ENCODE assay signal across 8 cellular contexts in genomic region chr6:123803862-123804681, GRCh38. TPM values are rescaled to one million over a fixed set of nuclear protein-coding genes. Genes with fewer than 3 reads are reported as not detected.
DNase-seq lines count a peak whose midpoint lies in the region; ATAC-seq and TF ChIP-seq lines count a peak whose summit lies in the region.

TSS of gene NKAIN2 (plus strand) at chr6:123803865.

- TF ChIP-seq CTCF in WI38 (IDR thresholded peaks at IDR 0.05; ENCODE audit: low read depth, low read length) (no peak), fibroblast of villous mesenchyme (IDR thresholded peaks at IDR 0.05; ENCODE audit: insufficient read depth, low read depth, low read length) (no peak), nephron progenitor cell (IDR thresholded peaks at IDR 0.05) (no peak)

- ATAC-seq in GM21381 (IDR thresholded peaks at IDR 0.05; ENCODE audit: unreplicated experiment): peak; percentile 27

- no peaks in the 10 kb centered on the region for H3K9me3 Mint-ChIP-seq in nephron progenitor cell

- DNase-seq in DMS153 treated with DMSO at 0.1 percent for 48 hours (lab: John Stamatoyannopoulos, UW; ENCODE audit: unreplicated experiment): peak; percentile 84
- DNase-seq in Jurkat, Clone E6-1 (ENCODE audit: low read depth, low spot score): peak; percentile 4
- DNase-seq in fibroblast of villous mesenchyme (ENCODE audit: low read depth): no peak
- peak; percentile 70 for DNase-seq in nephron progenitor cell
- no peak for DNase-seq in effector CD8-positive, alpha-beta T cell (lab: John Stamatoyannopoulos, UW)
- no peak for DNase-seq in epidermal melanocyte (ENCODE audit: insufficient read length, low spot score)

- H3K36me3 Mint-ChIP-seq in nephron progenitor cell (ENCODE audit: low read depth): no peaks in the 10 kb centered on the region

- H3K4me3 Mint-ChIP-seq in nephron progenitor cell: peak within 1 kb of the TSS; percentile 92

- H3K27me3 Mint-ChIP-seq in nephron progenitor cell (ENCODE audit: low read depth, poor library complexity): peaks cover 49% of the 10 kb centered on the region

- peaks cover 6% of the 10 kb centered on the region for H3K4me1 Mint-ChIP-seq in nephron progenitor cell

- H3K27ac Mint-ChIP-seq in nephron progenitor cell: peak within 1 kb of the TSS; percentile 66

- peak within 1 kb of the TSS; percentile 10 for H3K4me3 ChIP-seq in Jurkat, Clone E6-1 (ENCODE audit: low read length)
- H3K4me3 ChIP-seq in WI38 (ENCODE audit: low read depth, low read length): peak within 1 kb of the TSS; percentile 43
- H3K4me3 ChIP-seq in fibroblast of villous mesenchyme (ENCODE audit: low read depth, low read length): peak within 1 kb of the TSS; percentile 38

RNA-seq across cellular contexts. Expression of gene NKAIN2, which starts in this region (rescaled TPM):
- not detected for polyA plus RNA-seq in Jurkat, Clone E6-1 (2012; ENCODE audit: insufficient read depth, insufficient read length)
- total RNA-seq in fibroblast of villous mesenchyme: not detected in 2 replicates

Comparison
In these comparisons a context has a peak if more than half of its experiments do, and no peak if none do; other contexts are left out.
1. DNase-seq: peak in DMS153 treated with DMSO at 0.1 percent for 48 hours (single experiment), Jurkat, Clone E6-1 (single experiment) and nephron progenitor cell (single experiment); none in fibroblast of villous mesenchyme (single experiment), effector CD8-positive, alpha-beta T cell (single experiment) and epidermal melanocyte (single experiment).
2. Peak in every context shown above with its lines, with median percentiles within 50 percentile points of each other: H3K4me3 ChIP-seq.